Comparison of ENCODE assay signal across 31 cellular contexts in the genomic region with DNA sequence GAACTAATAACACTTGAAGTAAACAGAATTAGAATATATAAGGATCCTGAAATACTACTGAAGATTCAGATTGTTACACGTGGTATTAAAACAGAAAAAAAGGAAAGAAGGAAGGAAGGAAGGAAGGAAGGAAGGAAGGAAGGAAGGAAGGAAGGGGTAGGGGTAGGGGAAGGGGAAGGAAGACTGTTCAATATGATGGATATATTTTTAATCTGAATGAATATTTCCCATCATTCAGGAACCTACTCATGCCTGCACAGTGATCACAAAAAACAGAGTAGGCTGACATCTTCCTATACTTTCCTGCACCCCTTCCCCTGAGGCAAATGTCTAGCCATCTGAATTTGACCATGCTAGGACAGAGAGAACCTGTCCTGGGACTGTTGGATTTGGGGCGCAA.
"Had no signal": no experiment of that assay in that cellular context is flagged by ENCODE, and none has a peak within 500 bp of the region (broad histone marks: within the 10 kb centered on the region; RNA-seq: fewer than 3 reads in every experiment).

No MANE protein-coding gene starts in this region.

- H3K4me3 Mint-ChIP-seq: naive thymus-derived CD8-positive, alpha-beta T cell; natural killer cell treated with Interleukin-12 subunit alpha and Interleukin-12 subunit beta and Interleukin-15 and Interleukin-18, amount 100 ng/mL, for 72 hours; neural progenitor cell; stimulated activated memory B cell treated with anti-CD40 and anti-IgM and Interleukin-4, amounts not matched to agents 10 μg/mL and 1 μg/mL and 100 μg/mL, for 72 hours; stimulated activated naive CD8-positive, alpha-beta T cell treated with anti-CD3 and anti-CD28 coated beads, Interleukin-15, amount 100 ng/mL, for 72 hours; type B pancreatic cell had no signal

- ATAC-seq: naive thymus-derived CD8-positive, alpha-beta T cell; natural killer cell treated with Interleukin-12 subunit alpha and Interleukin-12 subunit beta and Interleukin-15 and Interleukin-18, amount 100 ng/mL, for 72 hours; psoas muscle; right cardiac atrium; sciatic nerve; stimulated activated memory B cell treated with anti-CD40 and anti-IgM and Interleukin-4, amounts not matched to agents 10 μg/mL and 1 μg/mL and 100 μg/mL, for 72 hours; stimulated activated naive CD8-positive, alpha-beta T cell treated with anti-CD3 and anti-CD28 coated beads, Interleukin-15, amount 100 ng/mL, for 72 hours; stimulated activated naive CD8-positive, alpha-beta T cell treated with anti-CD3 and anti-CD28 coated beads, Interleukin-15, Interleukin-2, amounts not matched to agents 100 U/mL and 50 U/mL, for 24 hours; upper lobe of right lung had no signal

- H2AFZ ChIP-seq: neural progenitor cell, parathyroid adenoma had no signal

- H3K9me3 ChIP-seq: ovary, psoas muscle, suprapubic skin, testis, tibial artery, transverse colon, upper lobe of right lung, uterus had no signal

- H3K4me3 ChIP-seq: neural progenitor cell, ovary, psoas muscle, skin epidermis, smooth muscle cell, spleen, suprapubic skin, testis, tibial artery, transverse colon, upper lobe of right lung, uterus had no signal

- H3K36me3 ChIP-seq: neural progenitor cell, ovary, spleen, suprapubic skin, tibial artery, transverse colon, upper lobe of right lung, uterus had no signal

- H3K27ac ChIP-seq: neural progenitor cell, ovary, parathyroid adenoma, psoas muscle, skin epidermis, spleen, suprapubic skin, testis, tibial artery, transverse colon, upper lobe of right lung, uterus had no signal

- H3K4me1 ChIP-seq: neural progenitor cell, parathyroid adenoma, psoas muscle, spleen, suprapubic skin, testis, tibial artery, transverse colon, upper lobe of right lung, uterus had no signal

- H3K36me3 Mint-ChIP-seq: naive B cell; naive thymus-derived CD8-positive, alpha-beta T cell; natural killer cell treated with Interleukin-12 subunit alpha and Interleukin-12 subunit beta and Interleukin-15 and Interleukin-18, amount 100 ng/mL, for 72 hours; stimulated activated memory B cell treated with anti-CD40 and anti-IgM and Interleukin-4, amounts not matched to agents 10 μg/mL and 1 μg/mL and 100 μg/mL, for 72 hours; type B pancreatic cell had no signal

- H3K4me1 Mint-ChIP-seq: naive B cell; naive thymus-derived CD8-positive, alpha-beta T cell; stimulated activated memory B cell treated with anti-CD40 and anti-IgM and Interleukin-4, amounts not matched to agents 10 μg/mL and 1 μg/mL and 100 μg/mL, for 72 hours; stimulated activated naive CD8-positive, alpha-beta T cell treated with anti-CD3 and anti-CD28 coated beads, Interleukin-15, amount 100 ng/mL, for 72 hours had no signal

- H3K9ac ChIP-seq: neural progenitor cell, parathyroid adenoma had no signal

- H3K27me3 Mint-ChIP-seq: naive B cell; naive thymus-derived CD8-positive, alpha-beta T cell; natural killer cell treated with Interleukin-12 subunit alpha and Interleukin-12 subunit beta and Interleukin-15 and Interleukin-18, amount 100 ng/mL, for 72 hours; stimulated activated memory B cell treated with anti-CD40 and anti-IgM and Interleukin-4, amounts not matched to agents 10 μg/mL and 1 μg/mL and 100 μg/mL, for 72 hours; stimulated activated naive CD8-positive, alpha-beta T cell treated with anti-CD3 and anti-CD28 coated beads, Interleukin-15, amount 100 ng/mL, for 72 hours; type B pancreatic cell had no signal

- DNase-seq: naive B cell; naive thymus-derived CD8-positive, alpha-beta T cell; occipital lobe; ovary; posterior cingulate gyrus; psoas muscle; right cardiac atrium; spleen; stimulated activated CD4-positive, alpha-beta T cell treated with anti-CD3 and anti-CD28 coated beads, Interleukin-12 subunit alpha, Interleukin-12 subunit beta, amount 100 ng/mL, for 4 hours; stimulated activated CD4-positive, alpha-beta T cell treated with anti-CD3 and anti-CD28 coated beads, Interleukin-1b, Interleukin-23, amount 100 ng/mL, for 48 hours; stimulated activated CD4-positive, alpha-beta T cell treated with anti-CD3 and anti-CD28 coated beads, Interleukin-4, amount 100 ng/mL, for 1 hour; stimulated activated CD4-positive, alpha-beta T cell treated with anti-CD3 and anti-CD28 coated beads, Interleukin-4, amount 100 ng/mL, for 4 hours; stimulated activated CD8-positive, alpha-beta memory T cell treated with anti-CD3 and anti-CD28 coated beads, Interleukin-4, amount 100 ng/mL, for 48 hours; stimulated activated naive CD4-positive, alpha-beta T cell; stimulated activated naive CD8-positive, alpha-beta T cell treated with anti-CD3 and anti-CD28 coated beads, Interleukin-15, amount 100 ng/mL, for 72 hours; stimulated activated naive CD8-positive, alpha-beta T cell treated with anti-CD3 and anti-CD28 coated beads, Interleukin-15, Interleukin-2, amounts not matched to agents 100 U/mL and 50 U/mL, for 24 hours; substantia nigra; testis; tibial artery; transverse colon; upper lobe of right lung; uterus had no signal

- H3K27ac Mint-ChIP-seq: naive B cell; naive thymus-derived CD8-positive, alpha-beta T cell; natural killer cell treated with Interleukin-12 subunit alpha and Interleukin-12 subunit beta and Interleukin-15 and Interleukin-18, amount 100 ng/mL, for 72 hours; neural progenitor cell; stimulated activated memory B cell treated with anti-CD40 and anti-IgM and Interleukin-4, amounts not matched to agents 10 μg/mL and 1 μg/mL and 100 μg/mL, for 72 hours; stimulated activated naive CD8-positive, alpha-beta T cell treated with anti-CD3 and anti-CD28 coated beads, Interleukin-15, amount 100 ng/mL, for 72 hours; type B pancreatic cell had no signal

- H3K27me3 ChIP-seq: neural progenitor cell, ovary, spleen, suprapubic skin, testis, tibial artery, transverse colon, upper lobe of right lung, uterus had no signal

- H3K4me2 ChIP-seq: neural progenitor cell, smooth muscle cell had no signal

- H3K9me3 Mint-ChIP-seq: natural killer cell treated with Interleukin-12 subunit alpha and Interleukin-12 subunit beta and Interleukin-15 and Interleukin-18, amount 100 ng/mL, for 72 hours; type B pancreatic cell had no signal

- H3K79me2 ChIP-seq: parathyroid adenoma had no signal
